Comparison of ENCODE assay signal across 1 cellular context in genomic region chr2:98702127-98702802, GRCh38.
TF ChIP-seq lines count a peak whose summit lies in the region.

No MANE protein-coding gene starts in this region.

TF ChIP-seq in HepG2, 621 proteins besides CTCF, POLR2A, EP300 and RAD21 (continued from another document and continues in another):
- TF ChIP-seq ZNF280D (CRISPR knock-in tag; IDR thresholded peaks at IDR 0.05), result peak; percentile 98
- no peak for TF ChIP-seq TBX3 (IDR thresholded peaks at IDR 0.05; ENCODE audit: borderline replicate concordance)
- TF ChIP-seq TFDP2 (CRISPR knock-in tag; IDR thresholded peaks at IDR 0.05), result peak; percentile 59
- no peak for TF ChIP-seq FLYWCH1 (CRISPR knock-in tag; IDR thresholded peaks at IDR 0.05)
- peak; percentile 85; the same call in 1 of the 2 replicates for TF ChIP-seq ZFP1 (CRISPR knock-in tag; IDR thresholded peaks at IDR 0.05)
- TF ChIP-seq ATM (IDR thresholded peaks at IDR 0.05; ENCODE audit: borderline replicate concordance), result no peak
- TF ChIP-seq MTA1 (CRISPR knock-in tag; IDR thresholded peaks at IDR 0.05; ENCODE audit: borderline replicate concordance), result peak; percentile 99; the same call in 1 of the 2 replicates
- TF ChIP-seq TRIM24 (CRISPR knock-in tag; IDR thresholded peaks at IDR 0.05), result no peak
- TF ChIP-seq ZNF644 (CRISPR knock-in tag; IDR thresholded peaks at IDR 0.05; ENCODE audit: low read depth), result peak; percentile 84
- peak; percentile 96 for TF ChIP-seq NRL (CRISPR knock-in tag; IDR thresholded peaks at IDR 0.05; ENCODE audit: borderline replicate concordance)
- no peak for TF ChIP-seq NFAT5 (CRISPR knock-in tag; IDR thresholded peaks at IDR 0.05)
- peak; percentile 68 for TF ChIP-seq SOX5 (CRISPR knock-in tag; IDR thresholded peaks at IDR 0.05; ENCODE audit: borderline replicate concordance)
- TF ChIP-seq ATF1 (CRISPR knock-in tag; IDR thresholded peaks at IDR 0.05), result no peak
- TF ChIP-seq NR2F1 (CRISPR knock-in tag; IDR thresholded peaks at IDR 0.05), result no peak
- TF ChIP-seq ZNF773 (CRISPR knock-in tag; IDR thresholded peaks at IDR 0.05; ENCODE audit: borderline replicate concordance), result 0 out of 2 replicates have a peak, but pooled peaks have one; percentile 52
- TF ChIP-seq RXRB (CRISPR knock-in tag; IDR thresholded peaks at IDR 0.05; ENCODE audit: borderline replicate concordance), result peak; percentile 63; the same call in 1 of the 2 replicates
- TF ChIP-seq BCL6 (CRISPR knock-in tag; IDR thresholded peaks at IDR 0.05), result peak; percentile 83
- peak; percentile 93; the same call in 1 of the 2 replicates for TF ChIP-seq ZNF232 (CRISPR knock-in tag; IDR thresholded peaks at IDR 0.05; ENCODE audit: borderline replicate concordance)
- peak; percentile 79 for TF ChIP-seq TEAD3 (CRISPR knock-in tag; optimal IDR thresholded peaks at IDR 0.05; ENCODE audit: borderline replicate concordance)
- TF ChIP-seq SYNCRIP (IDR thresholded peaks at IDR 0.05; ENCODE audit: insufficient read depth, low read depth, low read length), result no peak
- no peak for TF ChIP-seq HNF1A (IDR thresholded peaks at IDR 0.05; ENCODE audit: low read depth)
- TF ChIP-seq HNF1A (CRISPR knock-in tag; IDR thresholded peaks at IDR 0.05; ENCODE audit: borderline replicate concordance), result peak; percentile 76
- no peak for TF ChIP-seq IKZF1 (IDR thresholded peaks at IDR 0.05)
- TF ChIP-seq RBAK (CRISPR knock-in tag; IDR thresholded peaks at IDR 0.05), result peak; percentile 80
- TF ChIP-seq BRCA1 (CRISPR knock-in tag; IDR thresholded peaks at IDR 0.05), result peak; percentile 83; the same call in 1 of the 2 replicates
- no peak for TF ChIP-seq RARG (CRISPR knock-in tag; IDR thresholded peaks at IDR 0.05; ENCODE audit: low read depth)
- peak; percentile 66 for TF ChIP-seq FOXP4 (CRISPR knock-in tag; IDR thresholded peaks at IDR 0.05)
- 0 out of 2 replicates have a peak, but pooled peaks have one; percentile 80 for TF ChIP-seq DZIP1 (CRISPR knock-in tag; IDR thresholded peaks at IDR 0.05)
- 0 out of 2 replicates have a peak, but pooled peaks have one; percentile 56 for TF ChIP-seq SRY (CRISPR knock-in tag; IDR thresholded peaks at IDR 0.05)
- no peak for TF ChIP-seq TRAFD1 (CRISPR knock-in tag; IDR thresholded peaks at IDR 0.05; ENCODE audit: borderline replicate concordance)
- no peak; the same call in 1 of the 2 replicates for TF ChIP-seq EEA1 (CRISPR knock-in tag; IDR thresholded peaks at IDR 0.05; ENCODE audit: borderline replicate concordance)
- TF ChIP-seq TARDBP (CRISPR knock-in tag; IDR thresholded peaks at IDR 0.05), result peak; percentile 54; the same call in 1 of the 2 replicates
- no peak; the same call in 1 of the 2 replicates for TF ChIP-seq CREM (IDR thresholded peaks at IDR 0.05)
- TF ChIP-seq CREM (CRISPR knock-in tag; IDR thresholded peaks at IDR 0.05), result no peak
- peak; percentile 55; the same call in 1 of the 2 replicates for TF ChIP-seq MIER3 (CRISPR knock-in tag; IDR thresholded peaks at IDR 0.05; ENCODE audit: borderline replicate concordance)
- TF ChIP-seq SPEN (CRISPR knock-in tag; IDR thresholded peaks at IDR 0.05; ENCODE audit: low read depth), result 0 out of 2 replicates have a peak, but pooled peaks have one; percentile 17
- peak; percentile 75; the same call in 1 of the 2 replicates for TF ChIP-seq ZNF749 (CRISPR knock-in tag; IDR thresholded peaks at IDR 0.05; ENCODE audit: borderline replicate concordance)
